8 cellular contexts compared by ENCODE assay signal in the genomic region with DNA sequence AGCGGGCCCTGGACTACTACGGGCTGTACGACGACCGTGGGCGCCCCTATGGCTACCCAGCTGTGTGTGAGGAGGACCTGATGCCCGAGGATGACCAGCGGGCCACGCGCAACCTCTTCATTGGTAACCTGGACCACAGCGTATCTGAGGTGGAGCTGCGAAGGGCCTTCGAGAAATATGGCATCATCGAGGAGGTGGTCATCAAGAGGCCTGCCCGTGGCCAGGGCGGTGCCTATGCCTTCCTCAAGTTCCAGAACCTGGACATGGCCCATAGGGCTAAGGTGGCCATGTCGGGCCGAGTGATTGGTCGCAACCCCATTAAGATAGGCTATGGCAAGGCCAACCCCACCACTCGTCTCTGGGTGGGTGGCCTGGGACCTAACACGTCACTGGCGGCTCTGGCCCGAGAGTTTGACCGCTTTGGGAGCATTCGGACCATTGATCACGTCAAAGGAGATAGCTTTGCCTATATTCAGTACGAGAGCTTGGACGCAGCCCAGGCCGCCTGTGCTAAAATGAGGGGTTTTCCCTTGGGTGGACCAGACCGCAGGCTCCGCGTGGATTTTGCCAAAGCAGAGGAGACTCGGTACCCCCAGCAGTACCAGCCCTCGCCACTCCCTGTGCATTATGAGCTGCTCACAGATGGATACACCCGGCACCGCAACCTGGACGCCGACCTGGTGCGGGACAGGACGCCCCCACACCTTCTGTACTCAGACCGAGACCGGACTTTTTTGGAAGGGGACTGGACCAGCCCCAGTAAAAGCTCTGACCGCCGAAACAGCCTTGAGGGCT. TPM values are rescaled to one million over a fixed set of nuclear protein-coding genes. Genes with fewer than 3 reads are reported as not detected.
DNase-seq lines count a peak whose midpoint lies in the region; ATAC-seq and TF ChIP-seq lines count a peak whose summit lies in the region.

No MANE protein-coding gene starts in this region.

- peaks cover 0 to 43% (median 16%) of the 10 kb centered on the region in 4 donors for H3K4me1 ChIP-seq in right lobe of liver
- peaks cover 27% of the 10 kb centered on the region for H3K4me1 ChIP-seq in thymus (ENCODE audit: control insufficient read depth, insufficient read depth, low read length)

- ATAC-seq in right lobe of liver (no peak), GM21717 (IDR thresholded peaks at IDR 0.05; ENCODE audit: unreplicated experiment) (no peak)

- H3K27ac Mint-ChIP-seq in T-helper 2 cell treated with Interferon-gamma antibody and Interleukin-4, amounts not matched to agents 5 μg/mL and 100 μg/mL, for 36 hours: peak overlapping the region; percentile 69
- H3K27ac Mint-ChIP-seq in brain: peak overlapping the region in 3 of 5 experiments; percentile 24 to 91 (median 88)

- H3K27ac ChIP-seq in right lobe of liver (peak overlapping the region in 1 of 3 donors; percentile 76), thymus (ENCODE audit: low read depth) (no peak overlapping the region)

- H3K27me3 ChIP-seq in right lobe of liver (no peaks in the 10 kb centered on the region), thymus (ENCODE audit: control insufficient read depth, insufficient read depth) (no peaks in the 10 kb centered on the region)

- no peak for TF ChIP-seq POLR2A in right lobe of liver (IDR thresholded peaks at IDR 0.05)

- peaks cover 0 to 47% (median 24%) of the 10 kb centered on the region in 4 donors for H3K36me3 ChIP-seq in right lobe of liver
- H3K36me3 ChIP-seq in thymus (ENCODE audit: control insufficient read depth, insufficient read depth): peaks cover 67% of the 10 kb centered on the region

- WGBS in right lobe of liver (ENCODE audit: insufficient coverage, low coverage, low lambda C conversion rate, missing lambda C conversion rate): 90% methylated on average over 8 of the region's 44 CpGs
- 95% methylated on average over 44 of the region's 44 CpGs for WGBS in thymus

- peak overlapping the region; percentile 86 for H3K4me3 Mint-ChIP-seq in T-helper 2 cell treated with Interferon-gamma antibody and Interleukin-4, amounts not matched to agents 5 μg/mL and 100 μg/mL, for 36 hours
- peak overlapping the region; percentile 78 to 87 (median 84) for H3K4me3 Mint-ChIP-seq in brain

- H3K9me3 Mint-ChIP-seq in T-helper 2 cell treated with Interferon-gamma antibody and Interleukin-4, amounts not matched to agents 5 μg/mL and 100 μg/mL, for 36 hours: no peaks in the 10 kb centered on the region
- H3K9me3 Mint-ChIP-seq in brain: peaks cover 2 to 21% (median 4%) of the 10 kb centered on the region in 5 experiments

- H3K4me3 ChIP-seq in right lobe of liver: peak overlapping the region; percentile 63 to 82 (median 77)
- peak overlapping the region; percentile 96 for H3K4me3 ChIP-seq in thymus (ENCODE audit: low read length)

- intact Hi-C loops in right lobe of liver (cut with DNase I): loop anchor here (10.0 kb wide), 2 partner anchors 102 to 112 kb away; a partner anchor contains a TSS

- no peak for DNase-seq in T-helper 2 cell treated with Interferon-gamma antibody and Interleukin-4, amounts not matched to agents 5 μg/mL and 100 μg/mL, for 36 hours (ENCODE audit: low spot score)
- DNase-seq in T-helper 2 cell (no peak), right lobe of liver (peak in 1 of 3 donors; percentile 57), NCI-H1417 treated with DMSO at 0.1 percent for 48 hours (lab: John Stamatoyannopoulos, UW) (no peak), activated gamma-delta T cell (lab: John Stamatoyannopoulos, UW) (no peak)

- no peaks in the 10 kb centered on the region for H3K27me3 Mint-ChIP-seq in T-helper 2 cell treated with Interferon-gamma antibody and Interleukin-4, amounts not matched to agents 5 μg/mL and 100 μg/mL, for 36 hours (ENCODE audit: low read depth)
- H3K27me3 Mint-ChIP-seq in brain: peaks cover 7% of the 10 kb centered on the region

- peaks cover 51% of the 10 kb centered on the region for H3K4me1 Mint-ChIP-seq in T-helper 2 cell treated with Interferon-gamma antibody and Interleukin-4, amounts not matched to agents 5 μg/mL and 100 μg/mL, for 36 hours (ENCODE audit: low read depth)
- H3K4me1 Mint-ChIP-seq in brain: peaks cover 76% of the 10 kb centered on the region

- no peaks in the 10 kb centered on the region for H3K9me3 ChIP-seq in right lobe of liver
- peaks cover 2% of the 10 kb centered on the region for H3K9me3 ChIP-seq in thymus (ENCODE audit: control insufficient read depth)

- no peak for TF ChIP-seq CTCF in brain (conservative IDR thresholded peaks at IDR 0.05)
- no peak for TF ChIP-seq CTCF in right lobe of liver (IDR thresholded peaks at IDR 0.05)

- peaks cover 67% of the 10 kb centered on the region for H3K36me3 Mint-ChIP-seq in T-helper 2 cell treated with Interferon-gamma antibody and Interleukin-4, amounts not matched to agents 5 μg/mL and 100 μg/mL, for 36 hours (ENCODE audit: low read depth)
- peaks cover 62% of the 10 kb centered on the region for H3K36me3 Mint-ChIP-seq in brain

RNA-seq across cellular contexts. Expression of a gene that starts 1.4 kb away (rescaled TPM):
- 25.2 TPM for polyA plus RNA-seq in brain (ENCODE audit: insufficient read depth, low read depth, low replicate concordance)
- 10 to 100 TPM in 2 of 6 experiments, 1 to 10 TPM in 4; 7.1 to 14.1 (median 9.4) TPM for total RNA-seq in right lobe of liver
- 13.0 TPM for polyA plus RNA-seq in thymus

RNA-seq across cellular contexts. Expression of a gene that starts 7.4 kb away (rescaled TPM):
- polyA plus RNA-seq in brain (ENCODE audit: insufficient read depth, low read depth, low replicate concordance) (60.3 TPM), thymus (60.7 TPM)
- 100 to 1,000 TPM in 2 of 6 experiments, 10 to 100 TPM in 4; 60.9 to 128 (median 81.8) TPM for total RNA-seq in right lobe of liver
